ENCODE assay signal across 10 cellular contexts in genomic region chr12:108702534-108702933, GRCh38. TPM values are rescaled to one million over a fixed set of nuclear protein-coding genes. Genes with fewer than 3 reads are reported as not detected.
DNase-seq lines count a peak whose midpoint lies in the region; ATAC-seq and TF ChIP-seq lines count a peak whose summit lies in the region.
"Had no signal": no experiment of that assay in that cellular context is flagged by ENCODE, and none has a peak within 500 bp of the region (broad histone marks: within the 10 kb centered on the region; RNA-seq: fewer than 3 reads in every experiment).

No MANE protein-coding gene starts in this region.

- H3K4me1 ChIP-seq in upper lobe of right lung (peaks cover 33% of the 10 kb centered on the region), PC-9 (replicated peaks; ENCODE audit: insufficient read depth) (no peaks in the 10 kb centered on the region)

- H3K9me2 ChIP-seq in neural cell (ENCODE audit: insufficient read depth, low read length) (no peaks in the 10 kb centered on the region), PC-9 (ENCODE audit: insufficient read depth) (no peaks in the 10 kb centered on the region)

- TF ChIP-seq EP300 in neural cell (conservative IDR thresholded peaks at IDR 0.05; ENCODE audit: poor library complexity, severe bottlenecking): no peak

- POLR2A ChIA-PET in PC-9 (lab: Charles Lee; ENCODE audit: unreplicated experiment): no interaction called here

- H3K9me3 ChIP-seq in neural cell (ENCODE audit: low read length) (no peaks in the 10 kb centered on the region), upper lobe of right lung (no peaks in the 10 kb centered on the region), PC-9 (ENCODE audit: insufficient read depth, low read depth) (no peaks in the 10 kb centered on the region)
- H3K9me3 ChIP-seq: left lung had no signal

- peak overlapping the region; percentile 51 for H3K9ac ChIP-seq in neural cell (ENCODE audit: low read length)

- no peak overlapping the region for H3K4me3 Mint-ChIP-seq in activated CD4-positive, alpha-beta T cell treated with anti-CD3 and anti-CD28 coated beads, Interleukin-2, amount 10 ng/mL, durations not matched to agents 24 days and 14 days
- H3K4me3 Mint-ChIP-seq in dendritic cell treated with granulocyte-macrophage colony-stimulating factor and Interleukin-4, amounts not matched to agents 40 ng/mL and 50 ng/mL, for 4 days: no peak overlapping the region

- H3F3A ChIP-seq in neural cell (ENCODE audit: insufficient read depth, low read length, poor library complexity, severe bottlenecking): peaks cover 3% of the 10 kb centered on the region
- 0 out of 2 replicates have a peak, but pooled peaks cover 10% of the 10 kb centered on the region for H3F3A ChIP-seq in PC-9 (ENCODE audit: insufficient read depth, low read depth)

- BruUV-seq in PC-9 (replicated peaks; lab: Mats Ljungman, UMichigan): no TSS peak

- H3K27me3 ChIP-seq in neural cell (ENCODE audit: insufficient read depth, low read depth, low read length) (no peaks in the 10 kb centered on the region), upper lobe of right lung (no peaks in the 10 kb centered on the region), PC-9 (ENCODE audit: insufficient read depth, low read depth) (no peaks in the 10 kb centered on the region)
- H3K27me3 ChIP-seq: left lung had no signal

- TF ChIP-seq RAD21 in neural cell (conservative IDR thresholded peaks at IDR 0.05): no peak

- peaks cover 8% of the 10 kb centered on the region for H3K36me3 ChIP-seq in neural cell (ENCODE audit: insufficient read depth, low read length)
- H3K36me3 ChIP-seq in upper lobe of right lung: peaks cover 28% of the 10 kb centered on the region
- H3K36me3 ChIP-seq in PC-9 (ENCODE audit: low read depth): peaks cover 22% of the 10 kb centered on the region

- H3K4me1 Mint-ChIP-seq in activated CD4-positive, alpha-beta T cell treated with anti-CD3 and anti-CD28 coated beads, Interleukin-2, amount 10 ng/mL, durations not matched to agents 24 days and 14 days: peaks cover 16% of the 10 kb centered on the region
- H3K4me1 Mint-ChIP-seq in dendritic cell treated with granulocyte-macrophage colony-stimulating factor and Interleukin-4, amounts not matched to agents 40 ng/mL and 50 ng/mL, for 4 days (ENCODE audit: low read depth): peaks cover 77% of the 10 kb centered on the region

- H3K9me3 Mint-ChIP-seq in activated CD4-positive, alpha-beta T cell treated with anti-CD3 and anti-CD28 coated beads, Interleukin-2, amount 10 ng/mL, durations not matched to agents 24 days and 14 days: no peaks in the 10 kb centered on the region
- H3K9me3 Mint-ChIP-seq in dendritic cell treated with granulocyte-macrophage colony-stimulating factor and Interleukin-4, amounts not matched to agents 40 ng/mL and 50 ng/mL, for 4 days: no peaks in the 10 kb centered on the region

- no peak for TF ChIP-seq CTCF in neural cell (IDR thresholded peaks at IDR 0.05; ENCODE audit: poor library complexity, severe bottlenecking)
- no peak for TF ChIP-seq CTCF in upper lobe of right lung (IDR thresholded peaks at IDR 0.05)
- TF ChIP-seq CTCF in PC-9 (conservative IDR thresholded peaks at IDR 0.05): no peak

- ATAC-seq in upper lobe of right lung (no peak), HG03342 (IDR thresholded peaks at IDR 0.05; ENCODE audit: unreplicated experiment) (no peak)

- H2AFZ ChIP-seq in neural cell (ENCODE audit: low read depth, low read length) (no peak overlapping the region), PC-9 (no peak overlapping the region)

- DNase-seq in activated CD4-positive, alpha-beta T cell treated with anti-CD3 and anti-CD28 coated beads, Interleukin-2, amount 10 ng/mL, durations not matched to agents 24 days and 14 days: no peak
- DNase-seq in activated CD4-positive, alpha-beta T cell treated with anti-CD3 and anti-CD28 coated beads for 48 hours: no peak
- DNase-seq in upper lobe of right lung (no peak), NCI-H146 treated with DMSO at 0.1 percent for 48 hours (lab: John Stamatoyannopoulos, UW; ENCODE audit: unreplicated experiment) (no peak), PC-9 (no peak)
- DNase-seq: left lung, NCI-H2029 had no signal

- H3K27ac Mint-ChIP-seq in activated CD4-positive, alpha-beta T cell treated with anti-CD3 and anti-CD28 coated beads, Interleukin-2, amount 10 ng/mL, durations not matched to agents 24 days and 14 days: peak overlapping the region; percentile 9
- H3K27ac Mint-ChIP-seq in dendritic cell treated with granulocyte-macrophage colony-stimulating factor and Interleukin-4, amounts not matched to agents 40 ng/mL and 50 ng/mL, for 4 days: peak overlapping the region; percentile 33

- intact Hi-C loops in activated CD4-positive, alpha-beta T cell treated with anti-CD3 and anti-CD28 coated beads, Interleukin-2, amount 10 ng/mL, durations not matched to agents 24 days and 14 days (cut with micrococcal nuclease): no loop called here
- intact Hi-C loops in dendritic cell treated with granulocyte-macrophage colony-stimulating factor and Interleukin-4, amounts not matched to agents 40 ng/mL and 50 ng/mL, for 4 days (cut with micrococcal nuclease): no loop called here
- intact Hi-C loops in upper lobe of right lung (cut with DNase I) (no loop called here), PC-9 (cut with micrococcal nuclease; ENCODE audit: unreplicated experiment) (no loop called here)

- peaks cover 3% of the 10 kb centered on the region for H3K27me3 Mint-ChIP-seq in activated CD4-positive, alpha-beta T cell treated with anti-CD3 and anti-CD28 coated beads, Interleukin-2, amount 10 ng/mL, durations not matched to agents 24 days and 14 days
- no peaks in the 10 kb centered on the region for H3K27me3 Mint-ChIP-seq in dendritic cell treated with granulocyte-macrophage colony-stimulating factor and Interleukin-4, amounts not matched to agents 40 ng/mL and 50 ng/mL, for 4 days

- H4K20me1 ChIP-seq in neural cell (ENCODE audit: insufficient read depth): no peaks in the 10 kb centered on the region
- no peaks in the 10 kb centered on the region; the same call in 1 of the 2 replicates for H4K20me1 ChIP-seq in PC-9 (ENCODE audit: insufficient read depth)

- no peak overlapping the region for H3K4me2 ChIP-seq in neural cell (ENCODE audit: low read length)
- H3K4me2 ChIP-seq in PC-9: no peak overlapping the region

- H3K79me2 ChIP-seq in neural cell (replicated peaks; ENCODE audit: insufficient read depth, low read length) (peaks cover 30% of the 10 kb centered on the region), PC-9 (ENCODE audit: low read depth) (peaks cover 43% of the 10 kb centered on the region)

- CTCF ChIA-PET in PC-9 (lab: Charles Lee): no interaction called here

- peaks cover 23% of the 10 kb centered on the region for H3K36me3 Mint-ChIP-seq in activated CD4-positive, alpha-beta T cell treated with anti-CD3 and anti-CD28 coated beads, Interleukin-2, amount 10 ng/mL, durations not matched to agents 24 days and 14 days (ENCODE audit: low read depth)
- H3K36me3 Mint-ChIP-seq in dendritic cell treated with granulocyte-macrophage colony-stimulating factor and Interleukin-4, amounts not matched to agents 40 ng/mL and 50 ng/mL, for 4 days (ENCODE audit: low read depth): peaks cover 75% of the 10 kb centered on the region

- H3K27ac ChIP-seq in neural cell (ENCODE audit: low read length): peak overlapping the region; percentile 71
- peak overlapping the region; percentile 72 for H3K27ac ChIP-seq in upper lobe of right lung
- H3K27ac ChIP-seq in PC-9: no peak overlapping the region

- H3K4me3 ChIP-seq in neural cell (ENCODE audit: low read length): peak overlapping the region; percentile 38
- H3K4me3 ChIP-seq in upper lobe of right lung: no peak overlapping the region
- H3K4me3 ChIP-seq in PC-9: no peak overlapping the region
- H3K4me3 ChIP-seq: left lung had no signal

TF ChIP-seq in neural cell, 6 proteins besides CTCF, POLR2A, EP300 and RAD21:
- TF ChIP-seq MXI1 (conservative IDR thresholded peaks at IDR 0.05; ENCODE audit: poor library complexity, severe bottlenecking) (no peak), POLR2AphosphoS5 (IDR thresholded peaks at IDR 0.05) (no peak), SMC3 (conservative IDR thresholded peaks at IDR 0.05; ENCODE audit: poor library complexity) (no peak), TAF1 (IDR thresholded peaks at IDR 0.05; ENCODE audit: low read depth) (no peak), REST (IDR thresholded peaks at IDR 0.05; ENCODE audit: borderline replicate concordance) (no peak), EZH2 (IDR thresholded peaks at IDR 0.05; ENCODE audit: borderline replicate concordance, insufficient read depth, low read length, poor library complexity, severe bottlenecking) (no peak)

RNA-seq across cellular contexts. Expression of gene CORO1C, which starts 28.8 kb away (rescaled TPM):
- 64.6 and 70.1 TPM in 2 replicates for total RNA-seq in activated CD4-positive, alpha-beta T cell treated with anti-CD3 and anti-CD28 coated beads, Interleukin-2, amount 10 ng/mL, durations not matched to agents 24 days and 14 days
- polyA plus RNA-seq in neural cell: 120 and 123 TPM in 2 replicates
- 248 and 272 TPM in 2 replicates for polyA minus RNA-seq in neural cell
- total RNA-seq in upper lobe of right lung (257 TPM), PC-9 (2021) (122 and 139 TPM in 2 replicates)
